Comparison of ENCODE assay signal across 11 cellular contexts in the genomic region with DNA sequence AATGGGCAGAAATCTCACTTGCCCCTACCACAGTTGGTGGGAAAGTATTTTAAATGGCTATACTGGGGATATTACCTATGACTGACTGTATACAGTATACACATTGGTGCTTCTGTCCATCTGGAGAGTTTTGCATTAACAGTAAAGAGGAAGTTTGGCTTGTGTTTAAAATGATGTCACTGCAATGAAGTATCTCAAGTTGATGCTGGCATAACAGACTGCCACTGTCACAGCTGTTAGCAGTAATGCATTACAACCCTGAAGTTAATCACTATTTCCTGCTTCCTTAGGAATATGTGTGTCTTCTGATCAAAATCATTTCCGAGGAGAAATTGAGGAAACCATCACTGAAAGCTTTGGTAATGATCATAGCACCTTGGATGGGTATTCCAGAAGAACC. TPM values are rescaled to one million over a fixed set of nuclear protein-coding genes. Genes with fewer than 3 reads are reported as not detected.
DNase-seq lines count a peak whose midpoint lies in the region; FAIRE-seq and TF ChIP-seq lines count a peak whose summit lies in the region.
"Had no signal": no experiment of that assay in that cellular context is flagged by ENCODE, and none has a peak within 500 bp of the region (broad histone marks: within the 10 kb centered on the region; RNA-seq: fewer than 3 reads in every experiment).

No MANE protein-coding gene starts in this region.

- peaks cover 8 to 22% (median 20%) of the 10 kb centered on the region in 11 experiments; a peak in 19 of 22 replicates for H3K27me3 ChIP-seq in BLaER1 treated with 17β-estradiol and CSF1 and Interleukin-3, amounts not matched to agents 10 nM and 100 nM
- peaks cover 64% of the 10 kb centered on the region for H3K27me3 ChIP-seq in ectodermal cell (ENCODE audit: control insufficient read depth, insufficient read depth, low read length, poor library complexity, severe bottlenecking)

- no peak overlapping the region for H3K9ac ChIP-seq in BLaER1 treated with 17β-estradiol and CSF1 and Interleukin-3, amounts not matched to agents 10 nM and 100 nM

- H3K4me3 ChIP-seq in BLaER1 treated with 17β-estradiol and CSF1 and Interleukin-3, amounts not matched to agents 10 nM and 100 nM = no peak overlapping the region; a peak in 1 of 20 replicates
- H3K4me3 ChIP-seq in ectodermal cell (ENCODE audit: insufficient read depth, low read depth, low read length) = peak overlapping the region; percentile 64

- DNase-seq in LHCN-M2 (ENCODE audit: low read depth) (peak; percentile 51), nephron progenitor cell (no peak), D721Med (ENCODE audit: insufficient read length, low spot score) (no peak), substantia nigra (lab: John Stamatoyannopoulos, UW) (no peak), NCI-H446 treated with DMSO at 0.1 percent for 48 hours (lab: John Stamatoyannopoulos, UW) (no peak)
- no peak for DNase-seq in activated CD4-positive, alpha-beta T cell treated with anti-CD3 and anti-CD28 coated beads, Interleukin-2, amount 50 U/mL, for 4 hours
- DNase-seq: activated CD4-positive, CD25-positive, alpha-beta regulatory T cell treated with anti-CD3 and anti-CD28 coated beads, Interleukin-2, amount 50 U/mL, for 72 hours; activated T-cell treated with anti-CD3 and anti-CD28 coated beads, Interleukin-2, amount 50 U/mL, for 1 hour; NCI-H2081 had no signal

- no peaks in the 10 kb centered on the region for H3K9me3 Mint-ChIP-seq in nephron progenitor cell

- H3K27ac Mint-ChIP-seq in nephron progenitor cell = no peak overlapping the region

- no peak overlapping the region for H3K27ac ChIP-seq in BLaER1 treated with 17β-estradiol and CSF1 and Interleukin-3, amounts not matched to agents 10 nM and 100 nM
- H3K27ac ChIP-seq in ectodermal cell (ENCODE audit: insufficient read depth, low read depth, low read length, poor library complexity, severe bottlenecking) (no peak overlapping the region), substantia nigra (ENCODE audit: low read depth, low read length, poor library complexity, severe bottlenecking) (no peak overlapping the region)

- TF ChIP-seq CTCF in nephron progenitor cell (IDR thresholded peaks at IDR 0.05) (no peak), D721Med (IDR thresholded peaks at IDR 0.05; ENCODE audit: insufficient read depth, missing control alignments) (no peak)

- no peak for FAIRE-seq in D721Med (lab: Jason Lieb, UNC)

- peak overlapping the region; percentile 99 for H3K4me3 Mint-ChIP-seq in nephron progenitor cell

- peaks cover 19 to 44% (median 34%) of the 10 kb centered on the region in 10 experiments; a peak in 19 of 20 replicates for H3K4me1 ChIP-seq in BLaER1 treated with 17β-estradiol and CSF1 and Interleukin-3, amounts not matched to agents 10 nM and 100 nM
- peaks cover 3% of the 10 kb centered on the region for H3K4me1 ChIP-seq in ectodermal cell (ENCODE audit: control insufficient read depth, insufficient read depth, low read length)

- H3K9me3 ChIP-seq in BLaER1 treated with 17β-estradiol and CSF1 and Interleukin-3, amounts not matched to agents 10 nM and 100 nM (replicated peaks in 1 of 11) = no peaks in the 10 kb centered on the region
- H3K9me3 ChIP-seq in ectodermal cell (ENCODE audit: control insufficient read depth, low read length) = no peaks in the 10 kb centered on the region

- peaks cover 70% of the 10 kb centered on the region for H3K4me1 Mint-ChIP-seq in nephron progenitor cell

- no peaks in the 10 kb centered on the region for H4K20me1 ChIP-seq in BLaER1 treated with 17β-estradiol and CSF1 and Interleukin-3, amounts not matched to agents 10 nM and 100 nM

- H3K36me3 ChIP-seq in BLaER1 treated with 17β-estradiol and CSF1 and Interleukin-3, amounts not matched to agents 10 nM and 100 nM = no peaks in the 10 kb centered on the region
- H3K36me3 ChIP-seq in ectodermal cell (ENCODE audit: control insufficient read depth, insufficient read depth, low read length) = no peaks in the 10 kb centered on the region

- WGBS in ectodermal cell, 2 experiments = 87 to 94% methylated on average over 1 of the region's 1 CpG

- H3K36me3 Mint-ChIP-seq in nephron progenitor cell (ENCODE audit: low read depth) = no peaks in the 10 kb centered on the region

- H3K4me2 ChIP-seq in BLaER1 treated with 17β-estradiol and CSF1 and Interleukin-3, amounts not matched to agents 10 nM and 100 nM = peak overlapping the region in 6 of 11 experiments; percentile 81 to 98 (median 86); a peak in 9 of 22 replicates

- no peaks in the 10 kb centered on the region for H3K27me3 Mint-ChIP-seq in nephron progenitor cell (ENCODE audit: low read depth, poor library complexity)

RNA-seq across cellular contexts. Expression of a gene that starts 1.9 kb away (rescaled TPM):
- total RNA-seq in LHCN-M2 (2014; rRNA removed) = 80.0 and 108 TPM in 2 replicates
- 122 TPM for polyA plus RNA-seq in LHCN-M2 (2012)
- 34.7 TPM for polyA plus RNA-seq in ectodermal cell (2013, experiment 1 of 4)
- polyA plus RNA-seq in ectodermal cell (2013, experiment 2 of 4) = 49.9 TPM
- 45.6 TPM for polyA plus RNA-seq in ectodermal cell (2013, experiment 3 of 4)
- polyA plus RNA-seq in ectodermal cell (2013, experiment 4 of 4) = 61.7 TPM
